In genomic region chr11:67428052-67429001, GRCh38 we compare ENCODE assay signal across 8 cellular contexts. TPM values are rescaled to one million over a fixed set of nuclear protein-coding genes. Genes with fewer than 3 reads are reported as not detected.
A peak's percentile ranks its signal among the peaks of the same experiment; 100 is the strongest.
DNase-seq lines count a peak whose midpoint lies in the region; ATAC-seq, FAIRE-seq and TF ChIP-seq lines count a peak whose summit lies in the region.

TSS of gene RPS6KB2 (plus strand) at chr11:67428494. CDS start at chr11:67428546, 52 bp downstream.

- no peak within 1 kb of the TSS for H2BK20ac ChIP-seq in H1 (ENCODE audit: low read length)

- H3K4me1 Mint-ChIP-seq in CD8-positive, alpha-beta memory T cell, result peaks cover 25 to 61% (median 31%) of the 10 kb centered on the region in 3 donors
- peaks cover 21% of the 10 kb centered on the region for H3K4me1 Mint-ChIP-seq in memory B cell

- H3K18ac ChIP-seq in H1 (ENCODE audit: extremely low read depth, low read length), result peak within 1 kb of the TSS; percentile 24; the same call in 1 of the 2 replicates

- H3K4me2 ChIP-seq in H1 (ENCODE audit: insufficient read depth in 1 of 2, low read depth in 2 of 2, low read length in 2 of 2), result peak within 1 kb of the TSS; percentile 60 to 96

- H2AK5ac ChIP-seq in H1 (ENCODE audit: low read depth, low read length), result peak within 1 kb of the TSS; percentile 11; the same call in 1 of the 2 replicates

- no peak within 1 kb of the TSS for H2BK12ac ChIP-seq in H1 (ENCODE audit: low read depth, low read length)

- peak; percentile 96 to 99 (median 99) for DNase-seq in CD8-positive, alpha-beta memory T cell
- DNase-seq in GM20000 (ENCODE audit: low spot score) (peak; percentile 99), HTR-8/SVneo (ENCODE audit: insufficient read length, low spot score) (peak; percentile 100), NOMO-1 treated with dmso at 0.1 percent for 144 hours (lab: John Stamatoyannopoulos, UW; ENCODE audit: unreplicated experiment) (peak; percentile 96), H1 (ENCODE audit: low read depth in 1 of 2, low spot score in 2 of 2) (peak; percentile 91 to 100), memory B cell (ENCODE audit: low spot score in 2 of 2) (peak; percentile 98 to 100)
- peak; percentile 95 to 100 (median 100) for DNase-seq in activated CD8-positive, alpha-beta memory T cell treated with anti-CD3 and anti-CD28 coated beads for 48 hours (ENCODE audit: low read depth in 2 of 3, low spot score in 2 of 3)
- DNase-seq in stimulated activated CD8-positive, alpha-beta memory T cell treated with anti-CD3 and anti-CD28 coated beads, Interleukin-12 subunit alpha, Interleukin-12 subunit beta, amount 100 ng/mL, for 24 hours (ENCODE audit: extremely low read depth), result peak; percentile 99

- ATAC-seq in memory B cell (ENCODE audit: low read depth), result peak; percentile 91

- 0 out of 3 replicates have a peak, but pooled peaks of 1 of the 2 experiments have one; percentile 49 for TF ChIP-seq EP300 in H1 (IDR thresholded peaks at IDR 0.05; ENCODE audit: borderline replicate concordance in 1 of 2, low read depth in 2 of 2, low read length in 2 of 2)

- H3K4me3 Mint-ChIP-seq in CD8-positive, alpha-beta memory T cell, result peak within 1 kb of the TSS; percentile 94 to 100 (median 99)
- H3K4me3 Mint-ChIP-seq in memory B cell, result peak within 1 kb of the TSS; percentile 97

- peak within 1 kb of the TSS; percentile 91 for H3K27ac ChIP-seq in CD8-positive, alpha-beta memory T cell (ENCODE audit: low read depth, low read length)
- H3K27ac ChIP-seq in H1 (ENCODE audit: low read depth, low read length), result peak within 1 kb of the TSS; percentile 33

- TF ChIP-seq RAD21 in H1 (IDR thresholded peaks at IDR 0.05 in 1 of 2, conservative IDR thresholded peaks at IDR 0.05 in 1 of 2; ENCODE audit: low read depth in 2 of 2, low read length in 2 of 2), result no peak

- H3K9me3 Mint-ChIP-seq in CD8-positive, alpha-beta memory T cell, result no peaks in the 10 kb centered on the region
- no peaks in the 10 kb centered on the region for H3K9me3 Mint-ChIP-seq in memory B cell

- peaks cover 14% of the 10 kb centered on the region for H3K36me3 ChIP-seq in CD8-positive, alpha-beta memory T cell (ENCODE audit: insufficient read depth, low read length)
- peaks cover 0 to 9% (median 4%) of the 10 kb centered on the region in 4 experiments; a peak in 5 of 8 replicates for H3K36me3 ChIP-seq in H1 (ENCODE audit: control insufficient read depth in 2 of 4, insufficient read depth in 4 of 4, low read length in 3 of 4)

- peak within 1 kb of the TSS; percentile 72; the same call in 1 of the 2 replicates for H2BK15ac ChIP-seq in H1 (ENCODE audit: low read length)

- H3K23ac ChIP-seq in H1 (ENCODE audit: insufficient read length), result no peak within 1 kb of the TSS

- peak within 1 kb of the TSS; percentile 84 for H4K5ac ChIP-seq in H1 (ENCODE audit: insufficient read length, low read depth, low read length)

- H3K79me1 ChIP-seq in H1 (ENCODE audit: low read depth, low read length), result peaks cover 5% of the 10 kb centered on the region

- H4K8ac ChIP-seq in H1 (ENCODE audit: extremely low read depth, insufficient read depth, low read length), result peak within 1 kb of the TSS; percentile 89; the same call in 1 of the 2 replicates

- H3K56ac ChIP-seq in H1 (replicated peaks; ENCODE audit: insufficient read length, low read depth, low read length), result peak within 1 kb of the TSS; percentile 26

- peak within 1 kb of the TSS; percentile 98 for H3K4ac ChIP-seq in H1 (replicated peaks; ENCODE audit: insufficient read length, low read depth, low read length)

- peak within 1 kb of the TSS; percentile 37; the same call in 1 of the 2 replicates for H2AFZ ChIP-seq in H1 (ENCODE audit: low read length)

- peak within 1 kb of the TSS; percentile 93 to 99 (median 98) for H3K27ac Mint-ChIP-seq in CD8-positive, alpha-beta memory T cell
- H3K27ac Mint-ChIP-seq in memory B cell, result peak within 1 kb of the TSS; percentile 95

- TF ChIP-seq CTCF in GM20000 (IDR thresholded peaks at IDR 0.05; ENCODE audit: extremely low read depth, missing control alignments) (no peak), H1 (IDR thresholded peaks at IDR 0.05; ENCODE audit: control extremely low read depth in 1 of 3, insufficient read depth in 1 of 3, low read depth in 1 of 3, low read length in 3 of 3) (no peak)

- 4% methylated on average over 63 of the region's 68 CpGs; no CpG with 5 or more reads in 1 of the 2 experiments for WGBS in H1 (ENCODE audit: extremely low coverage in 1 of 2, insufficient coverage in 1 of 2, insufficient read length in 1 of 2, insufficient replicate concordance in 2 of 2, low coverage in 1 of 2, low lambda C conversion rate in 2 of 2, missing lambda C conversion rate in 1 of 2), 2 experiments

- H2BK5ac ChIP-seq in H1 (ENCODE audit: low read depth, low read length), result peak within 1 kb of the TSS; percentile 77

- H3K9me3 ChIP-seq in CD8-positive, alpha-beta memory T cell (ENCODE audit: low read length), result no peaks in the 10 kb centered on the region
- H3K9me3 ChIP-seq in H1 (ENCODE audit: insufficient read depth in 2 of 2, low read depth in 1 of 2, low read length in 1 of 2), result no peaks in the 10 kb centered on the region

- peaks cover 39% of the 10 kb centered on the region for H3K4me1 ChIP-seq in CD8-positive, alpha-beta memory T cell (ENCODE audit: insufficient read depth, low read length)
- peaks cover 0 to 12% (median 4%) of the 10 kb centered on the region in 4 experiments; a peak in 6 of 7 replicates for H3K4me1 ChIP-seq in H1 (replicated peaks in 1 of 4; ENCODE audit: control insufficient read depth in 3 of 4, insufficient read depth in 4 of 4, low read length in 3 of 4)

- H4K91ac ChIP-seq in H1 (replicated peaks; ENCODE audit: insufficient read length, low read length), result peak within 1 kb of the TSS; percentile 73

- H3K9ac ChIP-seq in H1 (replicated peaks in 1 of 4; ENCODE audit: extremely low read depth in 1 of 4, low read depth in 3 of 4, low read length in 3 of 4), result peak within 1 kb of the TSS; percentile 72 to 86 (median 77)

- CTCF ChIA-PET in CD8-positive, alpha-beta memory T cell (lab: Charles Lee), result interaction anchor here (1.0 to 2.8 kb wide), 10 partner anchors 9 to 166 kb away, joined by 3 to 18 read pairs (median 4); partner anchors contain the start of genes PPP1CA, PTPRCAP, TBC1D10C and TMEM134
- CTCF ChIA-PET in H1 (lab: Charles Lee; ENCODE audit: partially characterized antibody), result interaction anchor here (1.8 kb wide), 1 partner anchor 27 kb away, joined by 5 read pairs; the partner anchor contains the start of gene PPP1CA

- peaks cover 10% of the 10 kb centered on the region for H3K23me2 ChIP-seq in H1 (ENCODE audit: low read depth, low read length)

- H3K14ac ChIP-seq in H1 (ENCODE audit: insufficient read length), result no peak within 1 kb of the TSS

- FAIRE-seq in HTR-8/SVneo (lab: Jason Lieb, UNC) (peak; percentile 99), H1 (lab: Jason Lieb, UNC) (peak; percentile 83)

- H3K27me3 ChIP-seq in CD8-positive, alpha-beta memory T cell (ENCODE audit: insufficient read depth, low read length, poor library complexity, severe bottlenecking), result no peaks in the 10 kb centered on the region
- H3K27me3 ChIP-seq in H1 (replicated peaks in 1 of 4; ENCODE audit: control insufficient read depth in 3 of 4, extremely low read depth in 1 of 4, insufficient read depth in 3 of 4, low read length in 3 of 4), result no peaks in the 10 kb centered on the region

- H3K4me3 ChIP-seq in CD8-positive, alpha-beta memory T cell (ENCODE audit: low read length), result peak within 1 kb of the TSS; percentile 76
- H3K4me3 ChIP-seq in H1 (ENCODE audit: extremely low read depth in 1 of 4, insufficient read depth in 2 of 4, low read depth in 3 of 4, low read length in 4 of 4), result peak within 1 kb of the TSS; percentile 66 to 98 (median 90)

- H3K27me3 Mint-ChIP-seq in CD8-positive, alpha-beta memory T cell, result peaks cover 0 to 6% of the 10 kb centered on the region in 2 donors
- H3K27me3 Mint-ChIP-seq in memory B cell, result no peaks in the 10 kb centered on the region

- TF ChIP-seq POLR2A in H1 (IDR thresholded peaks at IDR 0.05; ENCODE audit: control extremely low read depth in 1 of 2, low read depth in 2 of 2, low read length in 2 of 2), result peak in 1 of 2 experiments; percentile 91; a peak in 2 of 3 replicates

- no peak within 1 kb of the TSS for H2BK120ac ChIP-seq in H1 (replicated peaks; ENCODE audit: low read depth, low read length)

- peaks cover 0 to 34% (median 2%) of the 10 kb centered on the region in 3 donors for H3K36me3 Mint-ChIP-seq in CD8-positive, alpha-beta memory T cell
- H3K36me3 Mint-ChIP-seq in memory B cell, result peaks cover 7% of the 10 kb centered on the region

- POLR2A ChIA-PET in CD8-positive, alpha-beta memory T cell (lab: Charles Lee), result interaction anchor here (0.6 to 3.6 kb wide), 14 partner anchors 8 to 143 kb away, joined by 3 to 39 read pairs (median 6); partner anchors contain the start of genes CABP4, CLCF1, PITPNM1 and PPP1CA
- POLR2A ChIA-PET in H1 (lab: Charles Lee; ENCODE audit: partially characterized antibody), result interaction anchor here (0.8 to 3.9 kb wide), 14 partner anchors 9 to 42 kb away, joined by 3 to 37 read pairs (median 4); partner anchors contain the start of genes CABP4, GPR152, PPP1CA and PTPRCAP

- peaks cover 0 to 9% of the 10 kb centered on the region in 2 experiments; a peak in 2 of 4 replicates for H3K79me2 ChIP-seq in H1 (ENCODE audit: control insufficient read depth in 1 of 2, insufficient read depth in 2 of 2, low read length in 2 of 2)

- H4K20me1 ChIP-seq in H1 (replicated peaks in 1 of 2; ENCODE audit: control insufficient read depth in 1 of 2, insufficient read depth in 2 of 2, low read length in 2 of 2), result no peaks in the 10 kb centered on the region

TF ChIP-seq in H1, 55 proteins besides CTCF, POLR2A, EP300 and RAD21 (continues in another document):
- TF ChIP-seq SP2 (IDR thresholded peaks at IDR 0.05; ENCODE audit: low read length) (no peak), SIX5 (IDR thresholded peaks at IDR 0.05; ENCODE audit: low read depth, low read length) (peak; percentile 90), POU5F1 (IDR thresholded peaks at IDR 0.05; ENCODE audit: low read depth, low read length) (no peak), CEBPB (IDR thresholded peaks at IDR 0.05; ENCODE audit: low read depth, low read length) (peak; percentile 85), HDAC6 (IDR thresholded peaks at IDR 0.05; ENCODE audit: low read depth, low read length) (no peak), FOSL1 (IDR thresholded peaks at IDR 0.05; ENCODE audit: insufficient read depth, low read depth, low read length) (no peak), KDM5A (IDR thresholded peaks at IDR 0.05; ENCODE audit: low read length) (peak; percentile 92)

RNA-seq across cellular contexts. Expression of gene RPS6KB2, which starts in this region (rescaled TPM):
- 10 to 100 TPM; 86.0 to 88.4 TPM for total RNA-seq in CD8-positive, alpha-beta memory T cell
- polyA plus RNA-seq in CD8-positive, alpha-beta memory T cell, result 54.0 TPM
- total RNA-seq in H1 (2021; fragmentation: NEBNext Ultra II Directional; extraction: Animal tissue kit (Norgen Biotek cat#: 25700)), result 41.0 and 43.9 TPM in 2 replicates
- 47.1 and 58.6 TPM in 2 replicates for polyA plus RNA-seq in H1 (2011; rRNA removed)
- polyA plus RNA-seq in H1 (2011; cell fraction: cytosol; rRNA removed), result 54.3 TPM
- polyA plus RNA-seq in H1 (2011; cell fraction: nucleus; rRNA removed), result 104 TPM
- 31.6 to 44.5 TPM (median 41.0 TPM) in 4 replicates for polyA plus RNA-seq in H1 (2012, experiment 1 of 2)
- polyA plus RNA-seq in H1 (2012, experiment 2 of 2), result 44.7 TPM
- 27.6 TPM for polyA plus RNA-seq in H1 (2013, experiment 1 of 2)
- polyA plus RNA-seq in H1 (2013, experiment 2 of 2), result 27.9 TPM
- 36.3 and 41.7 TPM in 2 replicates for polyA minus RNA-seq in H1 (2011; rRNA and poly(A)+ RNA removed)
- 30.8 TPM for polyA minus RNA-seq in H1 (2011; cell fraction: cytosol; rRNA and poly(A)+ RNA removed)
- 44.4 TPM for polyA minus RNA-seq in H1 (2011; cell fraction: nucleus; rRNA and poly(A)+ RNA removed)

Comparison
In these comparisons a context has a peak if more than half of its experiments do, and no peak if none do; other contexts are left out.
1. Peak in every context shown above with its lines: DNase-seq, ATAC-seq, H3K4me3 ChIP-seq and H3K27ac ChIP-seq.